Comparison of ENCODE assay signal across 9 cellular contexts in the genomic region with DNA sequence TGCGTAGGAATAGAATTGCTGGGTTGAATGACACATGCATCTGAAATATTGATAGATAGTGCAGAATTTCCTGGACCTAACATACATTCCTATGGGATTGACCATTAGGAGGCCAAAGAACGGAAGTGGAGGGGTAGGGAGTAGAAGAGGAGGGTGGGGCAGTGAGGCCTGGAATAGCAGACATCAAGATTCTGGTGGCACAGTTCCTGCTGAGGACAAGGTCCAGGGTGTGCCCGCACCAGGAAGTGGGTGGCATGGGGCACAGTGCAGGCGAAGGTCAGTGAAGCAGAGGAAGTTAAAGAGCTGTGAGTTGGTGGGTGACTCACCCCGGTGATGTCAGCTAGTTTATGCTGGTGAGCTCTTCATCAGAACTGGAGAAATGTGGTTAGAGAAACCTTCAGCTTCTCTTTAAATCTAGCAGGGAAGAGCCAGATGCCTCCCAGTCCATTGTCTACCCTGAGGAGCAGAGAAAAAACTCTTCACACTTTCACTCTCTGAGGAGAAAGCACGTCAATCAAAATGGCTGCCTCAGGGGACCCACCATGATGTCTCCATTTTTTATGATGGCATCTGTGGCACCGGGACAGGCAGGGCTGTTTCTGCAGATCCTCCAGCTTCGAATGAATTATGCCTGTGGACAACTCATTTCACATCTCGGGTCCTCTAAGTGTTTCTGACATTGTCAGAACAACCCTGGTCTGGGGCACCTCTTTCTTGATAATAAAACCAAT. TPM values are rescaled to one million over a fixed set of nuclear protein-coding genes. Genes with fewer than 3 reads are reported as not detected.
DNase-seq lines count a peak whose midpoint lies in the region; ATAC-seq and TF ChIP-seq lines count a peak whose summit lies in the region.
"Had no signal": no experiment of that assay in that cellular context is flagged by ENCODE, and none has a peak within 500 bp of the region (broad histone marks: within the 10 kb centered on the region; RNA-seq: fewer than 3 reads in every experiment).

No MANE protein-coding gene starts in this region.

- peaks cover 17% of the 10 kb centered on the region for H3K4me1 ChIP-seq in RWPE2 (ENCODE audit: insufficient read depth, poor library complexity, severe bottlenecking)

- no peaks in the 10 kb centered on the region for H3K36me3 ChIP-seq in RWPE2 (ENCODE audit: low read depth)

- H3K27ac ChIP-seq in RWPE2 (ENCODE audit: poor library complexity, severe bottlenecking), result peak overlapping the region; percentile 47

- DNase-seq in COLO668 (lab: John Stamatoyannopoulos, UW; ENCODE audit: unreplicated experiment), result peak; percentile 48
- DNase-seq in RWPE2 (ENCODE audit: low spot score), result peak; percentile 80
- peak; percentile 87 for DNase-seq in activated effector memory CD4-positive, alpha-beta T cell treated with anti-CD3 and anti-CD28 coated beads, Interleukin-2, amount 50 U/mL, for 16 hours
- peak; percentile 63 for DNase-seq in left ventricle myocardium superior
- peak; percentile 78 to 80 for DNase-seq in stimulated activated CD4-positive, alpha-beta T cell treated with anti-CD3 and anti-CD28 coated beads, Interleukin-2, amount 100 ng/mL, for 24 hours
- DNase-seq in NCI-H526 treated with DMSO at 0.1 percent for 48 hours (lab: John Stamatoyannopoulos, UW), result no peak
- DNase-seq in cortex of kidney (lab: John Stamatoyannopoulos, UW), result no peak

- intact Hi-C loops in left ventricle myocardium superior (cut with micrococcal nuclease), result no loop called here

- peak; percentile 64 for ATAC-seq in HG02798 (IDR thresholded peaks at IDR 0.05; ENCODE audit: poor library complexity, unreplicated experiment)
- ATAC-seq in RWPE2 (ENCODE audit: low read depth), result peak; percentile 91
- peak; percentile 76 for ATAC-seq in left ventricle myocardium superior

- H3K9me3 ChIP-seq in RWPE2 (ENCODE audit: severe bottlenecking), result no peaks in the 10 kb centered on the region

- no peak for TF ChIP-seq CTCF in RWPE2 (IDR thresholded peaks at IDR 0.05; ENCODE audit: poor library complexity, severe bottlenecking)

- H3K27me3 ChIP-seq in RWPE2 (ENCODE audit: insufficient read depth, poor library complexity, severe bottlenecking), result no peaks in the 10 kb centered on the region

- H3K4me3 ChIP-seq in RWPE2 (ENCODE audit: severe bottlenecking), result no peak overlapping the region

RNA-seq across cellular contexts. Expression of a gene that starts 55.9 kb away (rescaled TPM):
- not detected for total RNA-seq in left ventricle myocardium superior
- total RNA-seq: H1 had no signal

Comparison
In these comparisons a context has a peak if more than half of its experiments do, and no peak if none do; other contexts are left out.
1. DNase-seq: peak in COLO668 (single experiment), RWPE2 (single experiment), activated effector memory CD4-positive, alpha-beta T cell treated with anti-CD3 and anti-CD28 coated beads, Interleukin-2, amount 50 U/mL, for 16 hours (single experiment), left ventricle myocardium superior (single experiment) and stimulated activated CD4-positive, alpha-beta T cell treated with anti-CD3 and anti-CD28 coated beads, Interleukin-2, amount 100 ng/mL, for 24 hours (2 of 2); none in NCI-H526 treated with DMSO at 0.1 percent for 48 hours (single experiment) and cortex of kidney (single experiment).
2. Peak in every context shown above with its lines, with median percentiles within 50 percentile points of each other: ATAC-seq.